ENCODE assay signal across 7 cellular contexts in the genomic region with DNA sequence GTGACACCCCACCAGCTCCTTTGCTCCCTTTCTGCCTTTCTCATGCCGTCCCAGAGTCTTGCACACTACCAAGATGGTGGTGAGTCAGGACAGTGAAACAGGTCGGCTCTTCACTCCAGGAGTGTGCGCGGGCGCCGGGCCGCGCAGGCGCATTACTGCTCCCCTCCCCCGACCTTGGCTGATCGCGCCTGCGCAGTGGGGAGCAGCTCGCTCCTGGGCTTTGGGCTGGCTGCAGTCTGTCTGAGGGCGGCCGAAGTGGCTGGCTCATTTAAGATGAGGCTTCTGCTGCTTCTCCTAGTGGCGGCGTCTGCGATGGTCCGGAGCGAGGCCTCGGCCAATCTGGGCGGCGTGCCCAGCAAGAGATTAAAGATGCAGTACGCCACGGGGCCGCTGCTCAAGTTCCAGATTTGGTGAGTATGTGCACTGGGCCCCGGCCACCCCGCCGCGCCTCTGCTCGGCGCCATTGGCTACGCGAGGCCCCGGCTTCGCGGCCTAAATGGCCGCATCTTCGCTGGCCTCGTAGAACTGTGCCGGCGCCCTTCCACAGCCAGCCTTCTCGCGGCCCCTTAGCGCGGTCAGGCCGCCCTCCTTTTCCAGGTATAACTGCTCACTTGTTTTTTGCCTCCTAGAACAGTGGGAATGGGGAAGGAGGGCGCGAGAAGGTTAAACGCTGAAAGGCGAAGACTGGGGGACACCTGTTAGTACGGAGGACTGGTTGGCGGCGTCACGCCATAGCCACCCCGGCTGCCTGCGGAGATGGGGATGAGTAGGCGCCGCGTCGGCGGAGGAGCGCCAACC. TPM values are rescaled to one million over a fixed set of nuclear protein-coding genes. Genes with fewer than 3 reads are reported as not detected.
A peak's percentile ranks its signal among the peaks of the same experiment; 100 is the strongest.
DNase-seq lines count a peak whose midpoint lies in the region; ATAC-seq and TF ChIP-seq lines count a peak whose summit lies in the region.

A gene with protein sequence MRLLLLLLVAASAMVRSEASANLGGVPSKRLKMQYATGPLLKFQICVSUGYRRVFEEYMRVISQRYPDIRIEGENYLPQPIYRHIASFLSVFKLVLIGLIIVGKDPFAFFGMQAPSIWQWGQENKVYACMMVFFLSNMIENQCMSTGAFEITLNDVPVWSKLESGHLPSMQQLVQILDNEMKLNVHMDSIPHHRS (plus strand): TSS at position 232 of the 798 bp plus-strand sequence. CDS start 42 bp downstream, at position 274.

- TF ChIP-seq POLR2A in GM18505 (IDR thresholded peaks at IDR 0.05; ENCODE audit: borderline replicate concordance, extremely low read depth, insufficient read depth, insufficient read length) = peak; percentile 99

- H2AFZ ChIP-seq in hepatocyte = peak within 1 kb of the TSS; percentile 85

- H3K4me3 ChIP-seq in astrocyte of the cerebellum (ENCODE audit: low read depth, low read length) = peak within 1 kb of the TSS; percentile 55
- peak within 1 kb of the TSS; percentile 70 for H3K4me3 ChIP-seq in hepatocyte

- H3K9me2 ChIP-seq in hepatocyte (replicated peaks; ENCODE audit: insufficient read depth) = no peaks in the 10 kb centered on the region

- DNase-seq in NCI-H2029 treated with DMSO at 0.1 percent for 48 hours (lab: John Stamatoyannopoulos, UW) (peak; percentile 84), T-helper 9 cell (peak; percentile 91), astrocyte of the cerebellum (ENCODE audit: low read depth) (peak; percentile 92), hepatocyte (ENCODE audit: low spot score) (peak; percentile 97), retina (peak; percentile 99)

- H3K79me2 ChIP-seq in hepatocyte = peaks cover 79% of the 10 kb centered on the region

- H3K9me3 ChIP-seq in hepatocyte (ENCODE audit: low read depth) = no peaks in the 10 kb centered on the region

- 1% methylated on average over 64 of the region's 64 CpGs for WGBS in hepatocyte (ENCODE audit: low lambda C conversion rate, missing lambda C conversion rate)

- in situ Hi-C loops in astrocyte of the cerebellum (cut with HindIII; ENCODE audit: low sequenced_read_pairs) = no loop called here

- peak; percentile 40 for TF ChIP-seq CTCF in astrocyte of the cerebellum (IDR thresholded peaks at IDR 0.05; ENCODE audit: low read depth, low read length, missing control alignments)
- TF ChIP-seq CTCF in hepatocyte (IDR thresholded peaks at IDR 0.05; ENCODE audit: poor library complexity) = peak; percentile 38

- peaks cover 26% of the 10 kb centered on the region for H4K20me1 ChIP-seq in hepatocyte (ENCODE audit: insufficient read depth, poor library complexity, severe bottlenecking)

- ATAC-seq in GM18505 (IDR thresholded peaks at IDR 0.05; ENCODE audit: unreplicated experiment) (peak; percentile 57), HG02973 (IDR thresholded peaks at IDR 0.05; ENCODE audit: unreplicated experiment) (peak; percentile 51)

- peaks cover 15% of the 10 kb centered on the region for H3K4me1 ChIP-seq in hepatocyte (ENCODE audit: insufficient read depth)

- peak within 1 kb of the TSS; percentile 96 for H3K27ac ChIP-seq in hepatocyte

- no peaks in the 10 kb centered on the region for H3K36me3 ChIP-seq in hepatocyte (replicated peaks; ENCODE audit: insufficient read depth, low read depth)

- H3K4me2 ChIP-seq in hepatocyte = peak within 1 kb of the TSS; percentile 93

- no peaks in the 10 kb centered on the region for H3K27me3 ChIP-seq in hepatocyte

RNA-seq across cellular contexts. Expression of the gene that starts here (rescaled TPM):
- 101 and 175 TPM in 2 replicates for total RNA-seq in hepatocyte
- polyA plus RNA-seq in hepatocyte = 109 and 147 TPM in 2 replicates

Comparison
In these comparisons a context has a peak if more than half of its experiments do, and no peak if none do; other contexts are left out.
1. Peak in every context shown above with its lines: DNase-seq, ATAC-seq, H3K4me3 ChIP-seq and H3K27ac ChIP-seq.